ENCODE assay signal across 8 cellular contexts in the genomic region with DNA sequence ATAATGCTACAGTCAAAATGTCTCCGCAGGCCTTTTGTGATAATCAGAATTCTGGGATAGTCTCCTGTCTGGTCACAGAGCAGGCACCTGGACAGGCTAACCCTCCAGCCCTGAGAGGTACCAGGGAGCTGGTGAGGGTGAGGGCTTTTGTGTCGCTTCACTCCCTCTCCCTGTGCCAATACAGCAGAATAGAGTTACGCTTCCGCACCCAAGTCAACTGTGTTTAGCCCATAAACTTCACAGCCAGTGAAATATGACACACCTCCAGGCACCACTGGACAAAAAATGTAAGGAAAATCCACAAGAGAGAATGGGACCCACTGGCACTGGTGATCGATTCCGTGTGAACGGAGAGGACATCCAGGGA. TPM values are rescaled to one million over a fixed set of nuclear protein-coding genes. Genes with fewer than 3 reads are reported as not detected.
DNase-seq lines count a peak whose midpoint lies in the region; ATAC-seq, FAIRE-seq and TF ChIP-seq lines count a peak whose summit lies in the region.

No MANE protein-coding gene starts in this region.

- POLR2A ChIA-PET in HepG2 (lab: Yijun Ruan, JAX) = interaction anchor here (2.4 kb wide), 1 partner anchor 55 kb away, joined by 25 read pairs; the partner anchor contains the start of gene IDUA

- no peak for TF ChIP-seq EP300 in HepG2 (IDR thresholded peaks at IDR 0.05; ENCODE audit: low read depth in 2 of 2, low read length in 2 of 2)
- no peak for TF ChIP-seq EP300 in HepG2 (CRISPR knock-in tag; IDR thresholded peaks at IDR 0.05; ENCODE audit: borderline replicate concordance)

- no peak for ATAC-seq in activated CD8-positive, alpha-beta memory T cell treated with anti-CD3 and anti-CD28 coated beads, Interleukin-2, amount 10 ng/mL, durations not matched to agents 7 days and 5 days
- ATAC-seq in activated naive CD8-positive, alpha-beta T cell treated with anti-CD3 and anti-CD28 coated beads, Interleukin-2, amount 50 U/mL, for 24 hours = no peak
- no peak for ATAC-seq in HepG2

- TSS peak; percentile 75 for BruUV-seq in HepG2 (replicated peaks; lab: Mats Ljungman, UMichigan)

- TF ChIP-seq POLR2A in HepG2 (IDR thresholded peaks at IDR 0.05; ENCODE audit: insufficient read depth in 1 of 2, low read depth in 2 of 2, low read length in 2 of 2) = no peak

- peak overlapping the region; percentile 97 for H3K27ac Mint-ChIP-seq in activated CD8-positive, alpha-beta memory T cell treated with anti-CD3 and anti-CD28 coated beads, Interleukin-2, amount 10 ng/mL, durations not matched to agents 7 days and 5 days
- peak overlapping the region; percentile 95 for H3K27ac Mint-ChIP-seq in activated naive CD8-positive, alpha-beta T cell treated with anti-CD3 and anti-CD28 coated beads, Interleukin-2, amount 50 U/mL, for 24 hours

- H3K36me3 Mint-ChIP-seq in activated CD8-positive, alpha-beta memory T cell treated with anti-CD3 and anti-CD28 coated beads, Interleukin-2, amount 10 ng/mL, durations not matched to agents 7 days and 5 days = peaks cover 3% of the 10 kb centered on the region
- H3K36me3 Mint-ChIP-seq in activated naive CD8-positive, alpha-beta T cell treated with anti-CD3 and anti-CD28 coated beads, Interleukin-2, amount 50 U/mL, for 24 hours (ENCODE audit: low read depth) = peaks cover 3% of the 10 kb centered on the region

- 26% methylated on average over 7 of the region's 7 CpGs for WGBS in HepG2 (ENCODE audit: low lambda C conversion rate)

- FAIRE-seq in HepG2 (lab: Jason Lieb, UNC) = peak; percentile 12

- H3K79me2 ChIP-seq in HepG2 (ENCODE audit: insufficient read depth, low read length) = peaks cover 44% of the 10 kb centered on the region

- intact Hi-C loops in HepG2 (cut with micrococcal nuclease; ENCODE audit: unreplicated experiment) = loop anchor here (2.0 to 5.0 kb wide), 2 partner anchors 56 to 149 kb away; partner anchors contain the start of gene IDUA
- intact Hi-C loops in tibial artery (cut with DNase I; ENCODE audit: low total_unique reads) = loop anchor here (5.0 to 10.0 kb wide), 2 partner anchors 41 to 146 kb away; partner anchors contain the start of gene DGKQ

- CTCF ChIA-PET in activated CD8-positive, alpha-beta memory T cell treated with anti-CD3 and anti-CD28 coated beads, Interleukin-2, amount 10 ng/mL, durations not matched to agents 7 days and 5 days (lab: Charles Lee) = interaction anchor here (1.3 to 4.0 kb wide), 5 partner anchors 14 to 370 kb away, joined by 3 to 26 read pairs (median 5); partner anchors contain the start of gene IDUA
- CTCF ChIA-PET in HepG2 (lab: Yijun Ruan, JAX; ENCODE audit: low intra/inter-chr PET ratio, low total read pairs) = no interaction called here

- peak overlapping the region; percentile 94 for H3K4me2 ChIP-seq in HepG2 (ENCODE audit: low read depth, low read length)

- in situ Hi-C loops in HepG2 (cut with HindIII; ENCODE audit: extremely low pct_ligation_motif_present, low pct_unique_long_range_greater_than_20kb) = loop anchor here (5.0 kb wide), 1 partner anchor 56 kb away; the partner anchor contains the start of gene IDUA

- H3K4me3 Mint-ChIP-seq in activated CD8-positive, alpha-beta memory T cell treated with anti-CD3 and anti-CD28 coated beads, Interleukin-2, amount 10 ng/mL, durations not matched to agents 7 days and 5 days = peak overlapping the region; percentile 97
- peak overlapping the region; percentile 95 for H3K4me3 Mint-ChIP-seq in activated naive CD8-positive, alpha-beta T cell treated with anti-CD3 and anti-CD28 coated beads, Interleukin-2, amount 50 U/mL, for 24 hours

- H3K4me3 ChIP-seq in HepG2 (replicated peaks in 1 of 3; ENCODE audit: insufficient read depth in 1 of 3, low read depth in 2 of 3, low read length in 3 of 3) = peak overlapping the region; percentile 84 to 100 (median 97)
- peak overlapping the region; percentile 99 to 100 for H3K4me3 ChIP-seq in tibial artery

- TF ChIP-seq CTCF in HepG2 (CRISPR knock-in tag; IDR thresholded peaks at IDR 0.05) (no peak), tibial artery (IDR thresholded peaks at IDR 0.05) (no peak)

- H3K36me3 ChIP-seq in HepG2 (replicated peaks in 1 of 2; ENCODE audit: control insufficient read depth in 1 of 2, insufficient read depth in 2 of 2, low read length in 2 of 2) (peaks cover 0 to 5% of the 10 kb centered on the region in 2 experiments; a peak in 1 of 5 replicates), tibial artery (no peaks in the 10 kb centered on the region)

- H2AFZ ChIP-seq in HepG2 (ENCODE audit: low read length) = no peak overlapping the region

- H3K27me3 ChIP-seq in HepG2 (ENCODE audit: control insufficient read depth in 1 of 2, insufficient read depth in 2 of 2, low read length in 2 of 2) (no peaks in the 10 kb centered on the region; a peak in 1 of 5 replicates), tibial artery (no peaks in the 10 kb centered on the region)

- H3K27me3 Mint-ChIP-seq in activated CD8-positive, alpha-beta memory T cell treated with anti-CD3 and anti-CD28 coated beads, Interleukin-2, amount 10 ng/mL, durations not matched to agents 7 days and 5 days = no peaks in the 10 kb centered on the region
- no peaks in the 10 kb centered on the region for H3K27me3 Mint-ChIP-seq in activated naive CD8-positive, alpha-beta T cell treated with anti-CD3 and anti-CD28 coated beads, Interleukin-2, amount 50 U/mL, for 24 hours

- H3K27ac ChIP-seq in HepG2 (ENCODE audit: extremely low read length, insufficient read depth, low read length) = peak overlapping the region; percentile 84
- H3K27ac ChIP-seq in tibial artery = peak overlapping the region in 1 of 2 donors; percentile 95

- no peaks in the 10 kb centered on the region for H3K9me3 ChIP-seq in HepG2 (ENCODE audit: low read length)
- H3K9me3 ChIP-seq in tibial artery = no peaks in the 10 kb centered on the region

- peaks cover 44% of the 10 kb centered on the region for H3K4me1 Mint-ChIP-seq in activated CD8-positive, alpha-beta memory T cell treated with anti-CD3 and anti-CD28 coated beads, Interleukin-2, amount 10 ng/mL, durations not matched to agents 7 days and 5 days
- H3K4me1 Mint-ChIP-seq in activated naive CD8-positive, alpha-beta T cell treated with anti-CD3 and anti-CD28 coated beads, Interleukin-2, amount 50 U/mL, for 24 hours = peaks cover 61% of the 10 kb centered on the region

- no peak for DNase-seq in activated CD8-positive, alpha-beta memory T cell treated with anti-CD3 and anti-CD28 coated beads, Interleukin-2, amount 10 ng/mL, durations not matched to agents 7 days and 5 days
- no peak for DNase-seq in activated CD8-positive, alpha-beta memory T cell treated with anti-CD3 and anti-CD28 coated beads for 24 hours
- DNase-seq in activated naive CD8-positive, alpha-beta T cell treated with anti-CD3 and anti-CD28 coated beads, Interleukin-2, amount 50 U/mL, for 24 hours = no peak
- DNase-seq in HepG2 (ENCODE audit: low spot score) = no peak
- DNase-seq in tibial artery = peak in 1 of 2 donors; percentile 48
- no peak for DNase-seq in amygdala (lab: John Stamatoyannopoulos, UW)
- no peak for DNase-seq in NCI-H128 (lab: John Stamatoyannopoulos, UW; ENCODE audit: unreplicated experiment)
- DNase-seq in ureter (ENCODE audit: low spot score) = no peak

- no peak for TF ChIP-seq RAD21 in HepG2 (CRISPR knock-in tag; IDR thresholded peaks at IDR 0.05)

- H3K9ac ChIP-seq in HepG2 (ENCODE audit: insufficient read depth, low read depth, low read length) = peak overlapping the region; percentile 96

- H3K4me1 ChIP-seq in HepG2 (ENCODE audit: insufficient read depth, low read length) (peaks cover 35% of the 10 kb centered on the region), tibial artery (peaks cover 0 to 50% (median 35%) of the 10 kb centered on the region in 4 donors)

- H3K9me3 Mint-ChIP-seq in activated CD8-positive, alpha-beta memory T cell treated with anti-CD3 and anti-CD28 coated beads, Interleukin-2, amount 10 ng/mL, durations not matched to agents 7 days and 5 days (ENCODE audit: low read depth) = no peaks in the 10 kb centered on the region
- H3K9me3 Mint-ChIP-seq in activated naive CD8-positive, alpha-beta T cell treated with anti-CD3 and anti-CD28 coated beads, Interleukin-2, amount 50 U/mL, for 24 hours = no peaks in the 10 kb centered on the region

- H4K20me1 ChIP-seq in HepG2 (ENCODE audit: insufficient read depth, low read length) = peaks cover 25% of the 10 kb centered on the region

RNA-seq across cellular contexts. Expression of gene GAK, which starts 1.3 kb away (rescaled TPM):
- 100 to 1,000 TPM; 152 to 176 TPM for total RNA-seq in activated CD8-positive, alpha-beta memory T cell treated with anti-CD3 and anti-CD28 coated beads, Interleukin-2, amount 10 ng/mL, durations not matched to agents 7 days and 5 days
- total RNA-seq in HepG2 (2016; rRNA removed; fragmentation: Illumina TruSeq; extraction: Trizol) (28.0 and 44.3 TPM in 2 replicates), ureter (150 TPM)
- 9.9 and 11.6 TPM in 2 replicates for total RNA-seq in HepG2 (2016; cell fraction: cytosol; rRNA removed; fragmentation: Illumina TruSeq; extraction: Trizol; ENCODE audit: low read depth)
- total RNA-seq in HepG2 (2016; cell fraction: insoluble cytoplasmic fraction; rRNA removed; fragmentation: Illumina TruSeq; extraction: Trizol) = 24.5 and 43.0 TPM in 2 replicates
- total RNA-seq in HepG2 (2016; cell fraction: membrane; rRNA removed; fragmentation: Illumina TruSeq; extraction: Trizol) = 17.1 and 19.6 TPM in 2 replicates
- 31.0 and 34.6 TPM in 2 replicates for total RNA-seq in HepG2 (2016; cell fraction: nucleus; rRNA removed; fragmentation: Illumina TruSeq; extraction: Trizol)
- polyA plus RNA-seq in HepG2 (2011; rRNA removed) = 17.5 and 22.2 TPM in 2 replicates
- polyA plus RNA-seq in HepG2 (2011; cell fraction: cytosol; rRNA removed) = 10.0 and 13.8 TPM in 2 replicates
- 116 and 155 TPM in 2 replicates for polyA plus RNA-seq in HepG2 (2011; cell fraction: nucleus; rRNA removed)
- polyA plus RNA-seq in HepG2 (2012) = 26.0 and 32.2 TPM in 2 replicates
- 5.1 and 5.7 TPM in 2 replicates for polyA plus RNA-seq in HepG2 (2016; cell fraction: cytosol; fragmentation: Illumina TruSeq; extraction: Trizol; ENCODE audit: low read depth)
- 23.9 and 29.6 TPM in 2 replicates for polyA plus RNA-seq in HepG2 (2016; cell fraction: insoluble cytoplasmic fraction; fragmentation: Illumina TruSeq; extraction: Trizol; ENCODE audit: low read depth)
- 12.2 TPM in 2 replicates for polyA plus RNA-seq in HepG2 (2016; cell fraction: membrane; fragmentation: Illumina TruSeq; extraction: Trizol; ENCODE audit: low read depth)
- 90.4 and 98.9 TPM in 2 replicates for polyA plus RNA-seq in HepG2 (2016; cell fraction: nucleus; fragmentation: Illumina TruSeq; extraction: Trizol; ENCODE audit: insufficient read depth, low read depth)
- polyA minus RNA-seq in HepG2 (2011; rRNA and poly(A)+ RNA removed; ENCODE audit: low replicate concordance) = 24.0 and 27.1 TPM in 2 replicates
- 17.5 and 19.4 TPM in 2 replicates for polyA minus RNA-seq in HepG2 (2011; cell fraction: cytosol; rRNA and poly(A)+ RNA removed)
- polyA minus RNA-seq in HepG2 (2011; cell fraction: nucleus; rRNA and poly(A)+ RNA removed) = 30.3 and 44.2 TPM in 2 replicates

RNA-seq across cellular contexts. Expression of gene TMEM175, which starts 1.4 kb away (rescaled TPM):
- 10 to 100 TPM; 23.4 to 37.2 TPM for total RNA-seq in activated CD8-positive, alpha-beta memory T cell treated with anti-CD3 and anti-CD28 coated beads, Interleukin-2, amount 10 ng/mL, durations not matched to agents 7 days and 5 days
- total RNA-seq in HepG2 (2016; rRNA removed; fragmentation: Illumina TruSeq; extraction: Trizol) (1.6 and 5.1 TPM in 2 replicates), ureter (39.1 TPM)
- 1.9 and 3.4 TPM in 2 replicates for total RNA-seq in HepG2 (2016; cell fraction: cytosol; rRNA removed; fragmentation: Illumina TruSeq; extraction: Trizol; ENCODE audit: low read depth)
- total RNA-seq in HepG2 (2016; cell fraction: insoluble cytoplasmic fraction; rRNA removed; fragmentation: Illumina TruSeq; extraction: Trizol) = 1.1 and 3.6 TPM in 2 replicates
- 2.0 and 2.5 TPM in 2 replicates for total RNA-seq in HepG2 (2016; cell fraction: membrane; rRNA removed; fragmentation: Illumina TruSeq; extraction: Trizol)
- 5.8 and 6.7 TPM in 2 replicates for total RNA-seq in HepG2 (2016; cell fraction: nucleus; rRNA removed; fragmentation: Illumina TruSeq; extraction: Trizol)
- 9.9 and 20.1 TPM in 2 replicates for polyA plus RNA-seq in HepG2 (2011; rRNA removed)
- polyA plus RNA-seq in HepG2 (2011; cell fraction: cytosol; rRNA removed) = 6.1 TPM in 2 replicates
- 134 and 138 TPM in 2 replicates for polyA plus RNA-seq in HepG2 (2011; cell fraction: nucleus; rRNA removed)
- 7.2 and 10.7 TPM in 2 replicates for polyA plus RNA-seq in HepG2 (2012)
- polyA plus RNA-seq in HepG2 (2016; cell fraction: cytosol; fragmentation: Illumina TruSeq; extraction: Trizol; ENCODE audit: low read depth) = 1.4 and 3.1 TPM in 2 replicates
- polyA plus RNA-seq in HepG2 (2016; cell fraction: insoluble cytoplasmic fraction; fragmentation: Illumina TruSeq; extraction: Trizol; ENCODE audit: low read depth) = 1.9 and 2.6 TPM in 2 replicates
- polyA plus RNA-seq in HepG2 (2016; cell fraction: membrane; fragmentation: Illumina TruSeq; extraction: Trizol; ENCODE audit: low read depth) = 1.9 and 2.2 TPM in 2 replicates
- 19.6 and 19.8 TPM in 2 replicates for polyA plus RNA-seq in HepG2 (2016; cell fraction: nucleus; fragmentation: Illumina TruSeq; extraction: Trizol; ENCODE audit: insufficient read depth, low read depth)
- polyA minus RNA-seq in HepG2 (2011; rRNA and poly(A)+ RNA removed; ENCODE audit: low replicate concordance) = 15.5 and 17.1 TPM in 2 replicates
- polyA minus RNA-seq in HepG2 (2011; cell fraction: cytosol; rRNA and poly(A)+ RNA removed) = 5.5 and 6.9 TPM in 2 replicates
- polyA minus RNA-seq in HepG2 (2011; cell fraction: nucleus; rRNA and poly(A)+ RNA removed) = 8.6 and 9.7 TPM in 2 replicates

RNA-seq across cellular contexts. Expression of gene DGKQ, which starts 42.6 kb away (rescaled TPM):
- total RNA-seq in activated CD8-positive, alpha-beta memory T cell treated with anti-CD3 and anti-CD28 coated beads, Interleukin-2, amount 10 ng/mL, durations not matched to agents 7 days and 5 days = 10 to 100 TPM; 22.9 to 27.6 TPM
- 3.2 and 7.2 TPM in 2 replicates for total RNA-seq in HepG2 (2016; rRNA removed; fragmentation: Illumina TruSeq; extraction: Trizol)
- total RNA-seq in HepG2 (2016; cell fraction: cytosol; rRNA removed; fragmentation: Illumina TruSeq; extraction: Trizol; ENCODE audit: low read depth) = 0.53 and 1.4 TPM in 2 replicates
- 2.4 and 7.8 TPM in 2 replicates for total RNA-seq in HepG2 (2016; cell fraction: insoluble cytoplasmic fraction; rRNA removed; fragmentation: Illumina TruSeq; extraction: Trizol)
- total RNA-seq in HepG2 (2016; cell fraction: membrane; rRNA removed; fragmentation: Illumina TruSeq; extraction: Trizol) = 2.5 and 2.9 TPM in 2 replicates
- 7.0 and 7.9 TPM in 2 replicates for total RNA-seq in HepG2 (2016; cell fraction: nucleus; rRNA removed; fragmentation: Illumina TruSeq; extraction: Trizol)
- 4.5 and 6.1 TPM in 2 replicates for polyA plus RNA-seq in HepG2 (2011; rRNA removed)
- polyA plus RNA-seq in HepG2 (2011; cell fraction: cytosol; rRNA removed) = 3.1 and 4.8 TPM in 2 replicates
- polyA plus RNA-seq in HepG2 (2011; cell fraction: nucleus; rRNA removed) = 50.5 and 58.5 TPM in 2 replicates
- 3.0 and 5.5 TPM in 2 replicates for polyA plus RNA-seq in HepG2 (2012)
- polyA plus RNA-seq in HepG2 (2016; cell fraction: cytosol; fragmentation: Illumina TruSeq; extraction: Trizol; ENCODE audit: low read depth) = 0.35 and 0.36 TPM in 2 replicates
- 2.0 and 3.4 TPM in 2 replicates for polyA plus RNA-seq in HepG2 (2016; cell fraction: insoluble cytoplasmic fraction; fragmentation: Illumina TruSeq; extraction: Trizol; ENCODE audit: low read depth)
- polyA plus RNA-seq in HepG2 (2016; cell fraction: membrane; fragmentation: Illumina TruSeq; extraction: Trizol; ENCODE audit: low read depth) = 1.3 and 1.7 TPM in 2 replicates
- polyA plus RNA-seq in HepG2 (2016; cell fraction: nucleus; fragmentation: Illumina TruSeq; extraction: Trizol; ENCODE audit: insufficient read depth, low read depth) = 16.0 and 17.5 TPM in 2 replicates
- 3.0 and 10.3 TPM in 2 replicates for polyA minus RNA-seq in HepG2 (2011; rRNA and poly(A)+ RNA removed; ENCODE audit: low replicate concordance)
- 4.2 and 4.9 TPM in 2 replicates for polyA minus RNA-seq in HepG2 (2011; cell fraction: cytosol; rRNA and poly(A)+ RNA removed)
- polyA minus RNA-seq in HepG2 (2011; cell fraction: nucleus; rRNA and poly(A)+ RNA removed) = 7.2 and 8.1 TPM in 2 replicates
- total RNA-seq in ureter = 17.0 TPM

RNA-seq across cellular contexts. Expression of gene IDUA, which starts 56.0 kb away (rescaled TPM):
- 10 to 100 TPM; 27.1 to 28.1 TPM for total RNA-seq in activated CD8-positive, alpha-beta memory T cell treated with anti-CD3 and anti-CD28 coated beads, Interleukin-2, amount 10 ng/mL, durations not matched to agents 7 days and 5 days
- total RNA-seq in HepG2 (2016; rRNA removed; fragmentation: Illumina TruSeq; extraction: Trizol) (0.32 and 1.0 TPM in 2 replicates), ureter (76.4 TPM)
- total RNA-seq in HepG2 (2016; cell fraction: cytosol; rRNA removed; fragmentation: Illumina TruSeq; extraction: Trizol; ENCODE audit: low read depth) = not detected in 2 replicates
- 0.84 TPM in 1 of 2 replicates, not detected in the other for total RNA-seq in HepG2 (2016; cell fraction: insoluble cytoplasmic fraction; rRNA removed; fragmentation: Illumina TruSeq; extraction: Trizol)
- 0.24 and 0.53 TPM in 2 replicates for total RNA-seq in HepG2 (2016; cell fraction: membrane; rRNA removed; fragmentation: Illumina TruSeq; extraction: Trizol)
- total RNA-seq in HepG2 (2016; cell fraction: nucleus; rRNA removed; fragmentation: Illumina TruSeq; extraction: Trizol) = 0.75 and 2.8 TPM in 2 replicates
- polyA plus RNA-seq in HepG2 (2011; rRNA removed) = 0.77 and 1.5 TPM in 2 replicates
- 0.24 and 0.27 TPM in 2 replicates for polyA plus RNA-seq in HepG2 (2011; cell fraction: cytosol; rRNA removed)
- 34.5 and 42.6 TPM in 2 replicates for polyA plus RNA-seq in HepG2 (2011; cell fraction: nucleus; rRNA removed)
- polyA plus RNA-seq in HepG2 (2012) = 1.0 and 2.7 TPM in 2 replicates
- polyA plus RNA-seq in HepG2 (2016; cell fraction: cytosol; fragmentation: Illumina TruSeq; extraction: Trizol; ENCODE audit: low read depth) = 0.19 and 0.29 TPM in 2 replicates
- not detected in 2 replicates for polyA plus RNA-seq in HepG2 (2016; cell fraction: insoluble cytoplasmic fraction; fragmentation: Illumina TruSeq; extraction: Trizol; ENCODE audit: low read depth)
- 0.19 and 0.30 TPM in 2 replicates for polyA plus RNA-seq in HepG2 (2016; cell fraction: membrane; fragmentation: Illumina TruSeq; extraction: Trizol; ENCODE audit: low read depth)
- 2.2 and 4.7 TPM in 2 replicates for polyA plus RNA-seq in HepG2 (2016; cell fraction: nucleus; fragmentation: Illumina TruSeq; extraction: Trizol; ENCODE audit: insufficient read depth, low read depth)
- polyA minus RNA-seq in HepG2 (2011; rRNA and poly(A)+ RNA removed; ENCODE audit: low replicate concordance) = 1.4 and 1.8 TPM in 2 replicates
- 0.69 TPM in 1 of 2 replicates, not detected in the other for polyA minus RNA-seq in HepG2 (2011; cell fraction: cytosol; rRNA and poly(A)+ RNA removed)
- 3.5 and 4.0 TPM in 2 replicates for polyA minus RNA-seq in HepG2 (2011; cell fraction: nucleus; rRNA and poly(A)+ RNA removed)
